Comparison of ENCODE assay signal across 20 cellular contexts in the genomic region with DNA sequence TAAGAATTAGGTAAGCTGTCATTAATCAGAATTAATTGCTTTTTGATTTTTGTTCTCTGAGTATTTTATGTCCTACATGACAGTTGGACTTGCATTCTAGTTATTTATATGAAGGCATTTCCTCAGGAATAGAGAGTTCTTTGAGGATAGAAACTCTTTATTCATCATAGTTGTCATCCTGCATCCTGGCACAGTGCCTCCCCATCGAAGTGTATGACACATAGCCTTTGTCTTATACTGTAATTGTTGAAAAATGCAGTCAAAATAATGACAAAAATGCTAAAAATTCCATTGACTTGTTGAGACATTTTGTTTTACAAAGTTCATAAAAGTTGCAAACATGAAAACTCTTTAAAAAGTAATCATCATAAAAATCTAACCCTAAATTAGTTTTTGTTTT. TPM values are rescaled to one million over a fixed set of nuclear protein-coding genes. Genes with fewer than 3 reads are reported as not detected.
DNase-seq lines count a peak whose midpoint lies in the region; ATAC-seq and TF ChIP-seq lines count a peak whose summit lies in the region.
"Had no signal": no experiment of that assay in that cellular context is flagged by ENCODE, and none has a peak within 500 bp of the region (broad histone marks: within the 10 kb centered on the region; RNA-seq: fewer than 3 reads in every experiment).

No MANE protein-coding gene starts in this region.

- peaks cover 5% of the 10 kb centered on the region for H3K27me3 Mint-ChIP-seq in activated T-helper 17 cell treated with anti-CD3 and anti-CD28 coated beads, Interleukin-2, amount 50 U/mL, for 72 hours

- no peaks in the 10 kb centered on the region for H3K9me3 Mint-ChIP-seq in activated T-helper 17 cell treated with anti-CD3 and anti-CD28 coated beads, Interleukin-2, amount 50 U/mL, for 72 hours

- H3K4me1 Mint-ChIP-seq in activated T-helper 17 cell treated with anti-CD3 and anti-CD28 coated beads, Interleukin-2, amount 50 U/mL, for 72 hours = no peaks in the 10 kb centered on the region
- H3K4me1 Mint-ChIP-seq: activated naive CD8-positive, alpha-beta T cell treated with anti-CD3 and anti-CD28 coated beads, Interleukin-2, amount 10 ng/mL, durations not matched to agents 7 days and 5 days; T-helper 17 cell had no signal

- no peak overlapping the region for H3K4me3 ChIP-seq in foreskin fibroblast (ENCODE audit: low read depth in 1 of 2, low read length in 2 of 2)
- H3K4me3 ChIP-seq: skin epidermis had no signal

- no peak for TF ChIP-seq CTCF in foreskin fibroblast (IDR thresholded peaks at IDR 0.05; ENCODE audit: low read depth, low read length)

- H3K36me3 Mint-ChIP-seq in activated T-helper 17 cell treated with anti-CD3 and anti-CD28 coated beads, Interleukin-2, amount 50 U/mL, for 72 hours (ENCODE audit: low read depth) = no peaks in the 10 kb centered on the region

- H3K4me3 Mint-ChIP-seq in activated T-helper 17 cell treated with anti-CD3 and anti-CD28 coated beads, Interleukin-2, amount 50 U/mL, for 72 hours = no peak overlapping the region
- H3K4me3 Mint-ChIP-seq: activated CD4-positive, alpha-beta T cell treated with anti-CD3 and anti-CD28 coated beads, Interleukin-2, amount 10 ng/mL, durations not matched to agents 24 days and 14 days; activated naive CD8-positive, alpha-beta T cell treated with anti-CD3 and anti-CD28 coated beads, Interleukin-2, amount 10 ng/mL, durations not matched to agents 7 days and 5 days; T-helper 17 cell had no signal

- no peak overlapping the region for H3K27ac Mint-ChIP-seq in activated T-helper 17 cell treated with anti-CD3 and anti-CD28 coated beads, Interleukin-2, amount 50 U/mL, for 72 hours
- H3K27ac Mint-ChIP-seq: activated CD4-positive, alpha-beta T cell treated with anti-CD3 and anti-CD28 coated beads, Interleukin-2, amount 10 ng/mL, durations not matched to agents 24 days and 14 days; activated naive CD8-positive, alpha-beta T cell treated with anti-CD3 and anti-CD28 coated beads, Interleukin-2, amount 10 ng/mL, durations not matched to agents 7 days and 5 days; T-helper 17 cell had no signal

- no peak for ATAC-seq in activated T-helper 17 cell treated with anti-CD3 and anti-CD28 coated beads, Interleukin-2, amount 50 U/mL, for 72 hours (replicated peaks)
- no peak for ATAC-seq in HG03469 (IDR thresholded peaks at IDR 0.05; ENCODE audit: unreplicated experiment)
- no peak for ATAC-seq in GM19023 (IDR thresholded peaks at IDR 0.05; ENCODE audit: unreplicated experiment)
- ATAC-seq: esophagus mucosa; Panc1; stimulated activated naive CD8-positive, alpha-beta T cell treated with anti-CD3 and anti-CD28 coated beads, Interleukin-15, Interleukin-2, amounts not matched to agents 100 U/mL and 50 U/mL, for 24 hours; T-helper 17 cell had no signal

- peak; percentile 87 for DNase-seq in A172 (ENCODE audit: low spot score)
- peak; percentile 81 for DNase-seq in HS-5 (ENCODE audit: low read depth)
- DNase-seq in amniotic stem cell (lab: John Stamatoyannopoulos, UW) = peak; percentile 29
- peak; percentile 84 to 90 for DNase-seq in foreskin fibroblast
- DNase-seq in activated CD4-positive, CD25-positive, alpha-beta regulatory T cell treated with anti-CD3 and anti-CD28 coated beads, Interleukin-2, amount 50 U/mL, for 72 hours = no peak
- DNase-seq: activated CD4-positive, alpha-beta T cell treated with anti-CD3 and anti-CD28 coated beads, Interleukin-2, amount 10 ng/mL, durations not matched to agents 24 days and 14 days; activated naive CD8-positive, alpha-beta T cell treated with anti-CD3 and anti-CD28 coated beads, Interleukin-2, amount 10 ng/mL, durations not matched to agents 7 days and 5 days; H7; mesenchymal stem cell; NCI-H1694 treated with DMSO at 0.1 percent for 48 hours; NCI-H526; stimulated activated naive CD8-positive, alpha-beta T cell treated with anti-CD3 and anti-CD28 coated beads, Interleukin-15, Interleukin-2, amounts not matched to agents 100 U/mL and 50 U/mL, for 24 hours; T-helper 17 cell had no signal

RNA-seq across cellular contexts. Expression of a gene that starts 36.5 kb away (rescaled TPM):
- 0.41 TPM in 1 of 2 replicates, not detected in the other for total RNA-seq in A172 (2014; rRNA removed; shearing (Covaris generic))
- total RNA-seq in activated T-helper 17 cell treated with anti-CD3 and anti-CD28 coated beads, Interleukin-2, amount 50 U/mL, for 72 hours = not detected
- total RNA-seq: activated CD4-positive, alpha-beta T cell treated with anti-CD3 and anti-CD28 coated beads, Interleukin-2, amount 10 ng/mL, durations not matched to agents 24 days and 14 days; esophagus mucosa; T-helper 17 cell; urinary bladder had no signal
